Comparison of ENCODE assay signal across 2 cellular contexts in genomic region chr19:45151821-45152503, GRCh38.
TF ChIP-seq lines count a peak whose summit lies in the region.

No MANE protein-coding gene starts in this region.

TF ChIP-seq in K562, 482 proteins besides CTCF, POLR2A, EP300 and RAD21 (continues in another document):
- no peak for TF ChIP-seq ETS1 (conservative IDR thresholded peaks at IDR 0.05; ENCODE audit: control insufficient read depth, low read depth, low read length)
- TF ChIP-seq ZBTB33 (CRISPR knock-in tag; IDR thresholded peaks at IDR 0.05) = peak; percentile 82; the same call in 1 of the 2 replicates
- no peak for TF ChIP-seq ZNF695 (CRISPR knock-in tag; IDR thresholded peaks at IDR 0.05)
- no peak for TF ChIP-seq ELK1 (CRISPR knock-in tag; IDR thresholded peaks at IDR 0.05)
- TF ChIP-seq NFXL1 (CRISPR knock-in tag; IDR thresholded peaks at IDR 0.05) = no peak
- peak; percentile 19 for TF ChIP-seq RBM22 (IDR thresholded peaks at IDR 0.05; ENCODE audit: low read depth, low read length, poor library complexity, severe bottlenecking)
- TF ChIP-seq TSHZ1 (CRISPR knock-in tag; IDR thresholded peaks at IDR 0.05) = no peak
- no peak for TF ChIP-seq ZNF639 (CRISPR knock-in tag; conservative IDR thresholded peaks at IDR 0.05 in 1 of 2, IDR thresholded peaks at IDR 0.05 in 1 of 2)
- no peak for TF ChIP-seq JUN (IDR thresholded peaks at IDR 0.05; ENCODE audit: borderline replicate concordance, low read depth, low read length)
- TF ChIP-seq JUN (CRISPR knock-in tag; IDR thresholded peaks at IDR 0.05; ENCODE audit: borderline replicate concordance) = no peak
- TF ChIP-seq POLR2G (IDR thresholded peaks at IDR 0.05; ENCODE audit: low read depth, low read length) = peak; percentile 72
- no peak for TF ChIP-seq CBX5 (IDR thresholded peaks at IDR 0.05; ENCODE audit: borderline replicate concordance, low read depth)
- no peak for TF ChIP-seq ZNF408 (CRISPR knock-in tag; IDR thresholded peaks at IDR 0.05; ENCODE audit: low read depth)
- 0 out of 2 replicates have a peak, but pooled peaks have one; percentile 57 for TF ChIP-seq HNRNPL (IDR thresholded peaks at IDR 0.05; ENCODE audit: low read depth, low read length)
- no peak for TF ChIP-seq CHD1 (IDR thresholded peaks at IDR 0.05; ENCODE audit: low read length)
- TF ChIP-seq ZNF740 (CRISPR knock-in tag; IDR thresholded peaks at IDR 0.05) = no peak
- no peak for TF ChIP-seq ZNF740 (tag; IDR thresholded peaks at IDR 0.05)
- no peak for TF ChIP-seq RBBP5 (IDR thresholded peaks at IDR 0.05; ENCODE audit: borderline replicate concordance, insufficient read depth, low read length, poor library complexity, severe bottlenecking)
- TF ChIP-seq TFAM (CRISPR knock-in tag; conservative IDR thresholded peaks at IDR 0.05) = no peak

TF ChIP-seq in neural cell, 6 proteins besides CTCF, POLR2A, EP300 and RAD21:
- TF ChIP-seq SMC3 (conservative IDR thresholded peaks at IDR 0.05; ENCODE audit: poor library complexity) (no peak), TAF1 (IDR thresholded peaks at IDR 0.05; ENCODE audit: low read depth) (no peak), POLR2AphosphoS5 (IDR thresholded peaks at IDR 0.05) (no peak), MXI1 (conservative IDR thresholded peaks at IDR 0.05; ENCODE audit: poor library complexity, severe bottlenecking) (no peak)
TF ChIP-seq in neural cell: peak in this region for 0.
